Comparison of ENCODE assay signal across 14 cellular contexts in the genomic region with DNA sequence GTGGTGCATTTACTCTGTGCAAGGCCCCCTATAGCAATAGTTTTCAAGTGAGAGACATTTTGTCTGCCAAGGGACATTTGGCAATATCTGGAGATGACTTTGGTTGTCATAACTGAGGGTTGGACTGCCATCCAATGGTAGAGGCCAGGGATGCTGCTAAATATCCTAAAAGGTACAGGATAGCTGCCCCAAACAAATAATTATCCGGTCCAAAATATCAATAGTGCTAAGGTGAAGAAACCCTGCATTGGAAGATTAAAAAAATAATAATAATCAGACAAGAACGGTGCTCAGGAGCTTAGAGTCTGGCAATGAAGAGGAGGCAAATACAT. TPM values are rescaled to one million over a fixed set of nuclear protein-coding genes. Genes with fewer than 3 reads are reported as not detected.
DNase-seq lines count a peak whose midpoint lies in the region; ATAC-seq and TF ChIP-seq lines count a peak whose summit lies in the region.
"Had no signal": no experiment of that assay in that cellular context is flagged by ENCODE, and none has a peak within 500 bp of the region (broad histone marks: within the 10 kb centered on the region; RNA-seq: fewer than 3 reads in every experiment).

No MANE protein-coding gene starts in this region.

- intact Hi-C loops in right lobe of liver (cut with DNase I), result no loop called here
- intact Hi-C loops in left ventricle myocardium superior (cut with micrococcal nuclease), result no loop called here
- intact Hi-C loops in aorta (cut with DNase I), result loop anchor here in 1 of 2 donors (5.0 kb wide), 1 partner anchor 218 kb away; no protein-coding TSS in a partner anchor

- H3K36me3 ChIP-seq in liver (ENCODE audit: control insufficient read depth in 4 of 4, insufficient read depth in 3 of 4, low read depth in 1 of 4, low read length in 3 of 4), result no peaks in the 10 kb centered on the region
- no peaks in the 10 kb centered on the region for H3K36me3 ChIP-seq in right lobe of liver
- H3K36me3 ChIP-seq in aorta (ENCODE audit: control insufficient read depth in 1 of 2, insufficient read depth in 2 of 2, low read length in 1 of 2), result no peaks in the 10 kb centered on the region
- H3K36me3 ChIP-seq: BLaER1 had no signal

- H3K4me1 ChIP-seq in liver (ENCODE audit: control insufficient read depth in 4 of 4, insufficient read depth in 4 of 4, low read length in 3 of 4) (no peaks in the 10 kb centered on the region), right lobe of liver (no peaks in the 10 kb centered on the region), aorta (ENCODE audit: control insufficient read depth in 1 of 2, insufficient read depth in 2 of 2, low read length in 2 of 2) (no peaks in the 10 kb centered on the region)
- H3K4me1 ChIP-seq: BLaER1 had no signal

- H3K9ac ChIP-seq in liver (ENCODE audit: low read depth in 1 of 2, low read length in 2 of 2), result no peak overlapping the region
- H3K9ac ChIP-seq: BLaER1 had no signal

- 76% methylated on average over 2 of the region's 2 CpGs for WGBS in liver
- WGBS in right lobe of liver (ENCODE audit: insufficient coverage, low coverage, low lambda C conversion rate, missing lambda C conversion rate), result 58% methylated on average over 2 of the region's 2 CpGs
- 83 to 89% methylated on average over 2 of the region's 2 CpGs for WGBS in aorta, 2 donors

- in situ Hi-C loops in astrocyte of the cerebellum (cut with HindIII; ENCODE audit: low sequenced_read_pairs), result no loop called here

- DNase-seq in right lobe of liver (no peak), astrocyte of the cerebellum (ENCODE audit: low read depth) (no peak), left ventricle myocardium superior (no peak), aorta (no peak), NCI-H128 (lab: John Stamatoyannopoulos, UW; ENCODE audit: unreplicated experiment) (no peak), NCI-H2227 treated with DMSO at 0.1 percent for 48 hours (lab: John Stamatoyannopoulos, UW) (no peak)
- DNase-seq: activated CD4-positive, alpha-beta memory T cell treated with anti-CD3 and anti-CD28 coated beads, Interleukin-2, amount 10 ng/mL, durations not matched to agents 7 days and 5 days; natural killer cell; NCI-H82; stimulated activated naive CD4-positive, alpha-beta T cell had no signal

- TF ChIP-seq RAD21 in liver (IDR thresholded peaks at IDR 0.05), result peak; percentile 42 to 63

- no peak for TF ChIP-seq POLR2A in right lobe of liver (IDR thresholded peaks at IDR 0.05)

- H3K4me3 ChIP-seq in liver (ENCODE audit: low read depth in 1 of 3, low read length in 3 of 3) (no peak overlapping the region), right lobe of liver (no peak overlapping the region), astrocyte of the cerebellum (ENCODE audit: low read depth, low read length) (no peak overlapping the region), aorta (ENCODE audit: low read length in 2 of 2) (no peak overlapping the region)
- H3K4me3 ChIP-seq: BLaER1 had no signal

- H3K9me3 ChIP-seq in liver (ENCODE audit: control insufficient read depth in 4 of 4, low read length in 3 of 4) (no peaks in the 10 kb centered on the region), right lobe of liver (no peaks in the 10 kb centered on the region), aorta (ENCODE audit: control insufficient read depth, low read length) (no peaks in the 10 kb centered on the region)

- H3K27ac ChIP-seq in liver (ENCODE audit: low read depth in 1 of 2, low read length in 2 of 2), result no peak overlapping the region
- no peak overlapping the region for H3K27ac ChIP-seq in right lobe of liver
- no peak overlapping the region for H3K27ac ChIP-seq in aorta (ENCODE audit: low read depth in 1 of 2, low read length in 2 of 2)
- H3K27ac ChIP-seq: BLaER1 had no signal

- ATAC-seq in right lobe of liver (no peak), left ventricle myocardium superior (peak; percentile 90), aorta (ENCODE audit: low FRiP score) (peak; percentile 85), GM21367 (IDR thresholded peaks at IDR 0.05; ENCODE audit: unreplicated experiment) (no peak)
- ATAC-seq: activated naive CD4-positive, alpha-beta T cell treated with anti-CD3 and anti-CD28 coated beads, Interleukin-2, amount 50 U/mL, for 72 hours; natural killer cell had no signal

- H3K27me3 ChIP-seq in liver (ENCODE audit: control insufficient read depth in 4 of 4, insufficient read depth in 4 of 4, low read length in 3 of 4), result peaks cover 0 to 3% (median 0%) of the 10 kb centered on the region in 4 donors
- no peaks in the 10 kb centered on the region for H3K27me3 ChIP-seq in right lobe of liver
- no peaks in the 10 kb centered on the region for H3K27me3 ChIP-seq in aorta (ENCODE audit: control insufficient read depth in 1 of 2, insufficient read depth in 2 of 2, low read length in 1 of 2)
- H3K27me3 ChIP-seq: BLaER1 had no signal

- peak; percentile 13 for TF ChIP-seq CTCF in liver (IDR thresholded peaks at IDR 0.05; ENCODE audit: low read depth, low read length, missing input control)
- TF ChIP-seq CTCF in right lobe of liver (IDR thresholded peaks at IDR 0.05), result no peak
- peak; percentile 15 for TF ChIP-seq CTCF in astrocyte of the cerebellum (IDR thresholded peaks at IDR 0.05; ENCODE audit: low read depth, low read length, missing control alignments)

TF ChIP-seq in liver, 16 proteins besides CTCF, POLR2A, EP300 and RAD21:
- TF ChIP-seq NR2F2 (IDR thresholded peaks at IDR 0.05), result no peak
- no peak for TF ChIP-seq HNF4G (IDR thresholded peaks at IDR 0.05)
- TF ChIP-seq SP1 (IDR thresholded peaks at IDR 0.05), result no peak
- no peak for TF ChIP-seq FOXA2 (IDR thresholded peaks at IDR 0.05)
- no peak for TF ChIP-seq FOXA1 (IDR thresholded peaks at IDR 0.05)
- no peak for TF ChIP-seq GABPA (IDR thresholded peaks at IDR 0.05 in 1 of 2, conservative IDR thresholded peaks at IDR 0.05 in 1 of 2)
- no peak for TF ChIP-seq EGR1 (IDR thresholded peaks at IDR 0.05; ENCODE audit: low read depth in 2 of 2)
- TF ChIP-seq, protein P1, sequence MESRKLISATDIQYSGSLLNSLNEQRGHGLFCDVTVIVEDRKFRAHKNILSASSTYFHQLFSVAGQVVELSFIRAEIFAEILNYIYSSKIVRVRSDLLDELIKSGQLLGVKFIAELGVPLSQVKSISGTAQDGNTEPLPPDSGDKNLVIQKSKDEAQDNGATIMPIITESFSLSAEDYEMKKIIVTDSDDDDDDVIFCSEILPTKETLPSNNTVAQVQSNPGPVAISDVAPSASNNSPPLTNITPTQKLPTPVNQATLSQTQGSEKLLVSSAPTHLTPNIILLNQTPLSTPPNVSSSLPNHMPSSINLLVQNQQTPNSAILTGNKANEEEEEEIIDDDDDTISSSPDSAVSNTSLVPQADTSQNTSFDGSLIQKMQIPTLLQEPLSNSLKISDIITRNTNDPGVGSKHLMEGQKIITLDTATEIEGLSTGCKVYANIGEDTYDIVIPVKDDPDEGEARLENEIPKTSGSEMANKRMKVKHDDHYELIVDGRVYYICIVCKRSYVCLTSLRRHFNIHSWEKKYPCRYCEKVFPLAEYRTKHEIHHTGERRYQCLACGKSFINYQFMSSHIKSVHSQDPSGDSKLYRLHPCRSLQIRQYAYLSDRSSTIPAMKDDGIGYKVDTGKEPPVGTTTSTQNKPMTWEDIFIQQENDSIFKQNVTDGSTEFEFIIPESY (IDR thresholded peaks at IDR 0.05), result no peak
- TF ChIP-seq, protein P2, sequence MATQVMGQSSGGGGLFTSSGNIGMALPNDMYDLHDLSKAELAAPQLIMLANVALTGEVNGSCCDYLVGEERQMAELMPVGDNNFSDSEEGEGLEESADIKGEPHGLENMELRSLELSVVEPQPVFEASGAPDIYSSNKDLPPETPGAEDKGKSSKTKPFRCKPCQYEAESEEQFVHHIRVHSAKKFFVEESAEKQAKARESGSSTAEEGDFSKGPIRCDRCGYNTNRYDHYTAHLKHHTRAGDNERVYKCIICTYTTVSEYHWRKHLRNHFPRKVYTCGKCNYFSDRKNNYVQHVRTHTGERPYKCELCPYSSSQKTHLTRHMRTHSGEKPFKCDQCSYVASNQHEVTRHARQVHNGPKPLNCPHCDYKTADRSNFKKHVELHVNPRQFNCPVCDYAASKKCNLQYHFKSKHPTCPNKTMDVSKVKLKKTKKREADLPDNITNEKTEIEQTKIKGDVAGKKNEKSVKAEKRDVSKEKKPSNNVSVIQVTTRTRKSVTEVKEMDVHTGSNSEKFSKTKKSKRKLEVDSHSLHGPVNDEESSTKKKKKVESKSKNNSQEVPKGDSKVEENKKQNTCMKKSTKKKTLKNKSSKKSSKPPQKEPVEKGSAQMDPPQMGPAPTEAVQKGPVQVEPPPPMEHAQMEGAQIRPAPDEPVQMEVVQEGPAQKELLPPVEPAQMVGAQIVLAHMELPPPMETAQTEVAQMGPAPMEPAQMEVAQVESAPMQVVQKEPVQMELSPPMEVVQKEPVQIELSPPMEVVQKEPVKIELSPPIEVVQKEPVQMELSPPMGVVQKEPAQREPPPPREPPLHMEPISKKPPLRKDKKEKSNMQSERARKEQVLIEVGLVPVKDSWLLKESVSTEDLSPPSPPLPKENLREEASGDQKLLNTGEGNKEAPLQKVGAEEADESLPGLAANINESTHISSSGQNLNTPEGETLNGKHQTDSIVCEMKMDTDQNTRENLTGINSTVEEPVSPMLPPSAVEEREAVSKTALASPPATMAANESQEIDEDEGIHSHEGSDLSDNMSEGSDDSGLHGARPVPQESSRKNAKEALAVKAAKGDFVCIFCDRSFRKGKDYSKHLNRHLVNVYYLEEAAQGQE (IDR thresholded peaks at IDR 0.05), result no peak
- TF ChIP-seq, protein P3, sequence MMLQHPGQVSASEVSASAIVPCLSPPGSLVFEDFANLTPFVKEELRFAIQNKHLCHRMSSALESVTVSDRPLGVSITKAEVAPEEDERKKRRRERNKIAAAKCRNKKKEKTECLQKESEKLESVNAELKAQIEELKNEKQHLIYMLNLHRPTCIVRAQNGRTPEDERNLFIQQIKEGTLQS (IDR thresholded peaks at IDR 0.05), result no peak
- no peak for TF ChIP-seq HNF4A (conservative IDR thresholded peaks at IDR 0.05)
- no peak for TF ChIP-seq TAF1 (conservative IDR thresholded peaks at IDR 0.05)
- no peak for TF ChIP-seq MAX (IDR thresholded peaks at IDR 0.05)
- TF ChIP-seq YY1 (IDR thresholded peaks at IDR 0.05), result no peak

RNA-seq across cellular contexts. Expression of gene FILIP1, which starts 11.3 kb away (rescaled TPM):
- total RNA-seq in liver (1 to 10 TPM in 1 of 2 donors, under 1 TPM in 1; 0.70 to 2.8 TPM), right lobe of liver (1 to 10 TPM in 5 of 6 experiments, under 1 TPM in 1; 0.95 to 2.2 (median 1.6) TPM), left ventricle myocardium superior (156 TPM), aorta (10 to 100 TPM; 34.4 to 53.3 TPM)
- polyA plus RNA-seq in liver (1 to 10 TPM in 1 of 2 donors, under 1 TPM in 1; 0.85 to 1.3 TPM), aorta (1 to 10 TPM; 6.9 to 8.3 TPM)
- total RNA-seq: activated CD4-positive, alpha-beta memory T cell treated with anti-CD3 and anti-CD28 coated beads, Interleukin-2, amount 10 ng/mL, durations not matched to agents 7 days and 5 days; activated naive CD4-positive, alpha-beta T cell treated with anti-CD3 and anti-CD28 coated beads, Interleukin-2, amount 50 U/mL, for 72 hours; natural killer cell had no signal

Comparison
In these comparisons a context has a peak if more than half of its experiments do, and no peak if none do; other contexts are left out.
1. CTCF ChIP-seq: peak in liver (single experiment) and astrocyte of the cerebellum (single experiment); none in right lobe of liver (0 of 4).
2. ATAC-seq: peak in left ventricle myocardium superior (single experiment) and aorta (single experiment); none in right lobe of liver (0 of 4) and GM21367 (single experiment).
3. RNA of gene FILIP1, which starts 11.3 kb away (total RNA-seq): 156 TPM in left ventricle myocardium superior (single experiment) and 34.4 to 53.3 TPM in aorta; 0.70 to 2.8 TPM in liver and 0.95 to 2.2 TPM in right lobe of liver; every median in the first group is over 4 times any median in the second.